In the genomic region with DNA sequence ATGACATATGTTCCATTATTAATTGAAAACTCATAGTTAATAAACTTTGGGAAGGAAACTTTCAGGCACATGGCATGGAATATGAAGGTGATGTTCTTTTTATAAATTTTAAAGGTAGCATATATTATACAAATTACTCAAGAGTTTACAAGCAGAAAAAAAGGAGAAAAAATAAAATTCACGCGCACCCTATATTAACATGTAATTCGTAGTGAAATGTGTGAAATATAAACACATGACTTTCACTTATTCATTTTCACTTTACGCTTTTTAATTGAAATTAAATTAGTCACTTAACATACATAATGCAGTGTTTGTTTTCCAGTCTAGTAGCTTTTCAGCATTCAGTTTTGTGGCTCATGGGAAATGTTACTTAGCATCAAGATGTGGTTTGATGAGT, we compare ENCODE assay signal across 35 cellular contexts. TPM values are rescaled to one million over a fixed set of nuclear protein-coding genes. Genes with fewer than 3 reads are reported as not detected.
DNase-seq lines count a peak whose midpoint lies in the region; ATAC-seq, FAIRE-seq and TF ChIP-seq lines count a peak whose summit lies in the region.
"Had no signal": no experiment of that assay in that cellular context is flagged by ENCODE, and none has a peak within 500 bp of the region (broad histone marks: within the 10 kb centered on the region; RNA-seq: fewer than 3 reads in every experiment).

No MANE protein-coding gene starts in this region.

- no peak overlapping the region for H3K4me3 ChIP-seq in HEK293 (ENCODE audit: low read depth, low read length)
- H3K4me3 ChIP-seq in K562 = no peak overlapping the region
- H3K4me3 ChIP-seq in endodermal cell (ENCODE audit: low read length) = no peak overlapping the region
- H3K4me3 ChIP-seq: A549; BLaER1; BLaER1 treated with 17β-estradiol and CSF1 and Interleukin-3, amounts not matched to agents 10 nM and 100 nM had no signal

- no peaks in the 10 kb centered on the region for H3K36me3 Mint-ChIP-seq in endodermal cell (ENCODE audit: low read depth)

- in situ Hi-C loops in K562 (cut with MboI) = no loop called here

- H3K4me3 Mint-ChIP-seq in endodermal cell = no peak overlapping the region
- H3K4me3 Mint-ChIP-seq: B cell; CD14-positive monocyte; CD4-positive, alpha-beta memory T cell; CD4-positive, alpha-beta T cell; CD4-positive, CD25-positive, alpha-beta regulatory T cell; CD8-positive, alpha-beta memory T cell; CD8-positive, alpha-beta T cell had no signal

- no peaks in the 10 kb centered on the region for H3K36me3 ChIP-seq in HEK293 (ENCODE audit: control insufficient read depth in 2 of 2, insufficient read depth in 1 of 2, low read length in 2 of 2)
- H3K36me3 ChIP-seq in K562 (ENCODE audit: control insufficient read depth, insufficient read depth, low read length) = no peaks in the 10 kb centered on the region
- H3K36me3 ChIP-seq in endodermal cell (ENCODE audit: control insufficient read depth, insufficient read depth, low read length) = no peaks in the 10 kb centered on the region
- H3K36me3 ChIP-seq: BE2C; BLaER1; BLaER1 treated with 17β-estradiol and CSF1 and Interleukin-3, amounts not matched to agents 10 nM and 100 nM had no signal

- ATAC-seq in K562 (no peak), GM18519 (IDR thresholded peaks at IDR 0.05; ENCODE audit: low FRiP score, unreplicated experiment) (no peak), HG03442 (IDR thresholded peaks at IDR 0.05; ENCODE audit: unreplicated experiment) (no peak)
- ATAC-seq: A549; CD8-positive, alpha-beta T cell had no signal

- 76% methylated on average over 4 of the region's 4 CpGs for WGBS in K562 (ENCODE audit: insufficient coverage, low coverage, missing lambda C conversion rate)
- WGBS in endodermal cell (ENCODE audit: insufficient coverage in 1 of 2, insufficient read length in 1 of 2), 2 experiments = no CpG with 5 or more reads among the region's 4 CpGs

- H3K27me3 Mint-ChIP-seq in endodermal cell (ENCODE audit: insufficient read depth) = no peaks in the 10 kb centered on the region
- H3K27me3 Mint-ChIP-seq: B cell; CD4-positive, alpha-beta memory T cell; CD4-positive, alpha-beta T cell; CD4-positive, CD25-positive, alpha-beta regulatory T cell; CD8-positive, alpha-beta memory T cell had no signal

- H3K79me2 ChIP-seq in K562 (ENCODE audit: control insufficient read depth, insufficient read depth, low read length) = no peaks in the 10 kb centered on the region

- TF ChIP-seq CTCF in HEK293 (tag by site-specific recombination; IDR thresholded peaks at IDR 0.05) (no peak), K562 (IDR thresholded peaks at IDR 0.05 in 2 of 3, conservative IDR thresholded peaks at IDR 0.05 in 1 of 3; ENCODE audit: insufficient read depth in 2 of 3, low read depth in 1 of 3, low read length in 3 of 3) (no peak), endodermal cell (conservative IDR thresholded peaks at IDR 0.05) (no peak)

- H3K9ac ChIP-seq in K562 (ENCODE audit: insufficient read depth in 1 of 2, low read depth in 2 of 2, low read length in 2 of 2) (no peak overlapping the region), endodermal cell (ENCODE audit: extremely low read depth, low read length, poor library complexity, severe bottlenecking) (no peak overlapping the region)
- H3K9ac ChIP-seq: BLaER1; BLaER1 treated with 17β-estradiol and CSF1 and Interleukin-3, amounts not matched to agents 10 nM and 100 nM had no signal

- H3K9me3 Mint-ChIP-seq in endodermal cell = no peaks in the 10 kb centered on the region
- H3K9me3 Mint-ChIP-seq: CD14-positive monocyte; CD4-positive, alpha-beta memory T cell; CD4-positive, alpha-beta T cell; CD4-positive, CD25-positive, alpha-beta regulatory T cell; CD8-positive, alpha-beta memory T cell; CD8-positive, alpha-beta T cell had no signal

- CTCF ChIA-PET in HEK293 (lab: Yijun Ruan, JAX) = interaction anchor here (1.6 kb wide), 1 partner anchor 8 kb away, joined by 5 read pairs; no protein-coding TSS in a partner anchor
- CTCF ChIA-PET in K562 (lab: Yijun Ruan, JAX; ENCODE audit: low intra/inter-chr PET ratio) = no interaction called here

- no peak overlapping the region for H2AFZ ChIP-seq in K562 (ENCODE audit: low read depth, low read length)

- no TSS peak for BruUV-seq in K562 (replicated peaks; lab: Mats Ljungman, UMichigan)

- H3K9me3 ChIP-seq in HEK293 (ENCODE audit: control insufficient read depth, insufficient read depth, low read depth, low read length) = no peaks in the 10 kb centered on the region
- H3K9me3 ChIP-seq in K562 (replicated peaks; ENCODE audit: control insufficient read depth, insufficient read depth, low read depth, low read length) = no peaks in the 10 kb centered on the region
- H3K9me3 ChIP-seq in endodermal cell (ENCODE audit: control insufficient read depth, low read length) = no peaks in the 10 kb centered on the region
- H3K9me3 ChIP-seq: A549; BE2C; BLaER1; BLaER1 treated with 17β-estradiol and CSF1 and Interleukin-3, amounts not matched to agents 10 nM and 100 nM; Caco-2 had no signal

- intact Hi-C loops in K562 (cut with micrococcal nuclease) = loop anchor here (10.0 kb wide), 1 partner anchor 366 kb away; no protein-coding TSS in a partner anchor

- H3K27ac ChIP-seq in HEK293 (ENCODE audit: extremely low read depth, low read depth, low read length) (no peak overlapping the region), K562 (ENCODE audit: extremely low read depth, low read depth, low read length) (no peak overlapping the region), endodermal cell (ENCODE audit: low read depth, low read length) (no peak overlapping the region)
- H3K27ac ChIP-seq: 22Rv1; A549; BLaER1; BLaER1 treated with 17β-estradiol and CSF1 and Interleukin-3, amounts not matched to agents 10 nM and 100 nM; C4-2B had no signal

- H3K27me3 ChIP-seq in K562 (ENCODE audit: control insufficient read depth in 2 of 2, insufficient read depth in 2 of 2, low read length in 2 of 2) (no peaks in the 10 kb centered on the region), endodermal cell (ENCODE audit: control insufficient read depth, insufficient read depth, low read length, poor library complexity, severe bottlenecking) (no peaks in the 10 kb centered on the region)
- H3K27me3 ChIP-seq: BE2C; BLaER1; BLaER1 treated with 17β-estradiol and CSF1 and Interleukin-3, amounts not matched to agents 10 nM and 100 nM had no signal

- no peak for TF ChIP-seq EP300 in K562 (IDR thresholded peaks at IDR 0.05; ENCODE audit: low read length)

- H3K27ac Mint-ChIP-seq in endodermal cell = no peak overlapping the region
- H3K27ac Mint-ChIP-seq: B cell; CD14-positive monocyte; CD4-positive, alpha-beta memory T cell; CD4-positive, alpha-beta T cell; CD4-positive, CD25-positive, alpha-beta regulatory T cell; CD8-positive, alpha-beta T cell had no signal

- POLR2A ChIA-PET in HEK293 (lab: Yijun Ruan, JAX) = no interaction called here
- POLR2A ChIA-PET in K562 (lab: Yijun Ruan, JAX) = no interaction called here

- no peak for TF ChIP-seq POLR2A in K562 (conservative IDR thresholded peaks at IDR 0.05)

- no peaks in the 10 kb centered on the region for H3K9me1 ChIP-seq in K562 (ENCODE audit: control insufficient read depth, insufficient read depth, low read length)

- no peak for DNase-seq in K562 (ENCODE audit: extremely low read depth in 1 of 4, low spot score in 3 of 4)
- DNase-seq in endodermal cell = no peak
- DNase-seq: 8988T; ACHN; AML-193; BE2C; C1 segment of cervical spinal cord; Caco-2; Calu3; CD4-positive, alpha-beta memory T cell; CD4-positive, alpha-beta T cell; CD4-positive, CD25-positive, alpha-beta regulatory T cell; CD8-positive, alpha-beta memory T cell; CD8-positive, alpha-beta T cell; COR-L47; DMS 273 treated with DMSO at 0.1 percent for 48 hours; DMS153; DMS53; DMS79; DMS79 treated with DMSO at 0.1 percent for 48 hours; DND-41; EL had no signal

- H3K4me1 ChIP-seq in HEK293 (ENCODE audit: control insufficient read depth, insufficient read depth, low read length) (no peaks in the 10 kb centered on the region; the same call in 1 of the 2 replicates), K562 (replicated peaks in 1 of 2; ENCODE audit: control insufficient read depth in 2 of 2, insufficient read depth in 2 of 2, low read length in 2 of 2) (no peaks in the 10 kb centered on the region), endodermal cell (ENCODE audit: control insufficient read depth, insufficient read depth, low read length) (no peaks in the 10 kb centered on the region)
- H3K4me1 ChIP-seq: A549; BE2C; BLaER1; BLaER1 treated with 17β-estradiol and CSF1 and Interleukin-3, amounts not matched to agents 10 nM and 100 nM; Caco-2 had no signal

- no peaks in the 10 kb centered on the region for H3K4me1 Mint-ChIP-seq in endodermal cell
- H3K4me1 Mint-ChIP-seq: B cell, CD14-positive monocyte had no signal

- no peaks in the 10 kb centered on the region for H4K20me1 ChIP-seq in K562 (replicated peaks; ENCODE audit: control insufficient read depth, insufficient read depth, low read length)
- H4K20me1 ChIP-seq: BLaER1; BLaER1 treated with 17β-estradiol and CSF1 and Interleukin-3, amounts not matched to agents 10 nM and 100 nM had no signal

- TF ChIP-seq RAD21 in K562 (CRISPR knock-in tag; conservative IDR thresholded peaks at IDR 0.05 in 1 of 2, IDR thresholded peaks at IDR 0.05 in 1 of 2) = no peak

- peak; percentile 13 for FAIRE-seq in TTC549 (lab: Jason Lieb, UNC)
- FAIRE-seq in K562 (lab: Jason Lieb, UNC) = no peak
- FAIRE-seq: A204.1, A549, D721Med had no signal

- H3K4me2 ChIP-seq in K562 (ENCODE audit: insufficient read depth, low read length) = no peak overlapping the region
- H3K4me2 ChIP-seq: A549; BLaER1; BLaER1 treated with 17β-estradiol and CSF1 and Interleukin-3, amounts not matched to agents 10 nM and 100 nM had no signal

RNA-seq across cellular contexts. Expression of a gene that starts 27.4 kb away (rescaled TPM):
- total RNA-seq in K562 (2011; cell fraction: chromatin; rRNA removed; ENCODE audit: low replicate concordance) = 12.3 and 14.4 TPM in 2 replicates
- total RNA-seq in K562 (2011; cell fraction: nucleolus; rRNA removed) = 6.8 and 10.0 TPM in 2 replicates
- 7.6 and 9.6 TPM in 2 replicates for total RNA-seq in K562 (2011; cell fraction: nucleoplasm; rRNA removed)
- total RNA-seq in K562 (2014; rRNA removed) = 4.4 and 5.5 TPM in 2 replicates
- total RNA-seq in K562 (2014; rRNA removed; fragmentation: Illumina TruSeq; extraction: Trizol) = 8.2 and 8.7 TPM in 2 replicates
- 6.6 and 7.9 TPM in 2 replicates for total RNA-seq in K562 (2015; rRNA removed; fragmentation: Illumina TruSeq; extraction: Trizol)
- total RNA-seq in K562 (2021) = 7.4 and 7.5 TPM in 2 replicates
- polyA plus RNA-seq in K562 (2011; rRNA removed) = 9.6 and 11.4 TPM in 2 replicates
- 3.4 and 5.7 TPM in 2 replicates for polyA plus RNA-seq in K562 (2011; cell fraction: cytosol; rRNA removed)
- 13.9 and 14.4 TPM in 2 replicates for polyA plus RNA-seq in K562 (2011; cell fraction: nucleus; rRNA removed)
- polyA plus RNA-seq in K562 (2012) = 4.3 and 4.9 TPM in 2 replicates
- polyA plus RNA-seq in K562 (2014; fragmentation: Illumina TruSeq; extraction: Trizol) = 6.4 and 6.8 TPM in 2 replicates
- 1 to 10 TPM; 3.6 to 5.7 TPM for polyA plus RNA-seq in K562 (2014; fragmentation: Nextera tagmentation; extraction: Ambion mirVana)
- 4.4 and 7.1 TPM in 2 replicates for polyA plus RNA-seq in K562 (2014; rRNA removed)
- 18.6 and 21.9 TPM in 2 replicates for polyA minus RNA-seq in K562 (2011; rRNA and poly(A)+ RNA removed)
- 3.1 and 4.6 TPM in 2 replicates for polyA minus RNA-seq in K562 (2011; cell fraction: cytosol; rRNA and poly(A)+ RNA removed)
- 15.6 and 19.8 TPM in 2 replicates for polyA minus RNA-seq in K562 (2011; cell fraction: nucleus; rRNA and poly(A)+ RNA removed)
- 1 to 10 TPM; 7.9 to 8.1 TPM for total RNA-seq in endodermal cell
- 7.9 TPM for polyA plus RNA-seq in endodermal cell (2013, experiment 1 of 2)
- 6.7 TPM for polyA plus RNA-seq in endodermal cell (2013, experiment 2 of 2)
